1 cellular context compared by ENCODE assay signal in genomic region chr17:40497704-40498103, GRCh38.
TF ChIP-seq lines count a peak whose summit lies in the region.

No MANE protein-coding gene starts in this region.

TF ChIP-seq in HCT116, 20 proteins besides CTCF, POLR2A, EP300 and RAD21 (continued from another document):
- no peak for TF ChIP-seq MAX (IDR thresholded peaks at IDR 0.05)
- no peak for TF ChIP-seq EZH2phosphoT487 (IDR thresholded peaks at IDR 0.05; ENCODE audit: borderline replicate concordance)
- TF ChIP-seq CBX3 (IDR thresholded peaks at IDR 0.05; ENCODE audit: low read depth), result no peak
- no peak for TF ChIP-seq FOSL1 (IDR thresholded peaks at IDR 0.05; ENCODE audit: low read depth)
- TF ChIP-seq SP1 (IDR thresholded peaks at IDR 0.05; ENCODE audit: low read depth), result no peak
- TF ChIP-seq REST (IDR thresholded peaks at IDR 0.05; ENCODE audit: low read depth), result no peak
- TF ChIP-seq JUND (IDR thresholded peaks at IDR 0.05), result no peak
- TF ChIP-seq ZBTB33 (IDR thresholded peaks at IDR 0.05; ENCODE audit: extremely low read depth, insufficient replicate concordance, low read length), result no peak
- no peak for TF ChIP-seq SIN3A (IDR thresholded peaks at IDR 0.05; ENCODE audit: low read depth)
- TF ChIP-seq ZNF274 (IDR thresholded peaks at IDR 0.05; ENCODE audit: low read depth, low read length), result no peak
- TF ChIP-seq EZH2 (IDR thresholded peaks at IDR 0.05), result no peak
- no peak for TF ChIP-seq POLR2AphosphoS5 (IDR thresholded peaks at IDR 0.05; ENCODE audit: low read depth, low read length)
